In the genomic region with DNA sequence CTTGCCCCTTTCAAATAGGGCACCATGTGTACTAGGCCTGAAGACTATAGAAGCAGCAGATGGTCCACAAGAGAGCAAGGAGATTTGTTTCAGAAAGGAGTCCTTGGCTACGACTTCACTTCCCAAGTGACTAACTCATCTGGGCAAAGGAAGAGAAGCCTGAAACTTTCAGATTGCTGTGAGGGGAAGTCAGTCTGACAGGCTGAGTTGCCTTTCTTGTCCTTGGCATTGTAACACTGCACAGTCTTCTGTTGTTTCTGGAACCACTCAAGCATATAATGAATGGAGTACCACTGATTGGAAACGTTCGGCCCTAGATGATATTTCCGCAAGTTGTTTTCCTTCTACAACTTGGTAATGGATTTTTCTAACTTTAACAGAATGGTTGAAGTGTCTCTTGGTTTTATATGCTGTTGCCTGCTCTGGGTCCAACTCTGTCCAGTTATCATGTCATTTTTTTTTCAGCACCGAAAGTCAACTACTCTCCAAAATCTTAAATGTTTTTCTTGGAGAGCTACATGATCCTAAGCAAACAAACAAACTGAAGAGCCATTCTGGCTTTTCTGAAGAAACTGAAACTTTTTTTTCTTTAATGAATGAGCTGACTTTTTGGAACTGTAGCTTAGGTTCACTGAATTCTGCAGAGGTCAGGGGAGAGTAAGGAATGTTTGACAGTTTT, we compare ENCODE assay signal across 17 cellular contexts.
A peak's percentile ranks its signal among the peaks of the same experiment; 100 is the strongest.
DNase-seq lines count a peak whose midpoint lies in the region; ATAC-seq, FAIRE-seq and TF ChIP-seq lines count a peak whose summit lies in the region.
"Had no signal": no experiment of that assay in that cellular context is flagged by ENCODE, and none has a peak within 500 bp of the region (broad histone marks: within the 10 kb centered on the region; RNA-seq: fewer than 3 reads in every experiment).

No MANE protein-coding gene starts in this region.

- peak overlapping the region; percentile 56 for H3K27ac ChIP-seq in stomach smooth muscle (ENCODE audit: low read length)
- H3K27ac ChIP-seq: colonic mucosa had no signal

- no peaks in the 10 kb centered on the region for H3K27me3 ChIP-seq in bronchial epithelial cell (ENCODE audit: control insufficient read depth, insufficient read depth, low read length)
- H3K27me3 ChIP-seq in stomach smooth muscle (ENCODE audit: control insufficient read depth in 1 of 2, insufficient read depth in 2 of 2, low read length in 2 of 2): no peaks in the 10 kb centered on the region
- H3K27me3 ChIP-seq: colonic mucosa had no signal

- FAIRE-seq in bronchial epithelial cell (lab: Jason Lieb, UNC): no peak
- FAIRE-seq: RCC 7860 had no signal

- H3K4me3 Mint-ChIP-seq in immature natural killer cell: no peak overlapping the region
- H3K4me3 Mint-ChIP-seq: activated naive CD8-positive, alpha-beta T cell treated with anti-CD3 and anti-CD28 coated beads for 36 hours; CD4-positive, CD25-positive, alpha-beta regulatory T cell had no signal

- H3K4me1 ChIP-seq in stomach smooth muscle (ENCODE audit: control insufficient read depth, insufficient read depth, low read length): peaks cover 6% of the 10 kb centered on the region
- H3K4me1 ChIP-seq: colonic mucosa had no signal

- no peaks in the 10 kb centered on the region for H3K9me3 ChIP-seq in stomach smooth muscle (ENCODE audit: control insufficient read depth in 2 of 2, low read length in 2 of 2)
- H3K9me3 ChIP-seq: colonic mucosa had no signal

- peak; percentile 58 for DNase-seq in M059J (ENCODE audit: low read depth)
- peak; percentile 32 for DNase-seq in bronchial epithelial cell (ENCODE audit: low read depth)
- peak; percentile 12 for DNase-seq in iris pigment epithelial cell (ENCODE audit: low read depth)
- DNase-seq in DMS53 treated with DMSO at 0.1 percent for 48 hours (lab: John Stamatoyannopoulos, UW; ENCODE audit: unreplicated experiment): no peak
- DNase-seq in SHP77 treated with DMSO at 0.1 percent for 48 hours (lab: John Stamatoyannopoulos, UW): no peak
- no peak for DNase-seq in immature natural killer cell
- DNase-seq: activated CD4-positive, alpha-beta T cell treated with anti-CD3 and anti-CD28 coated beads for 1 hour; activated naive CD8-positive, alpha-beta T cell treated with anti-CD3 and anti-CD28 coated beads for 36 hours; CD4-positive, CD25-positive, alpha-beta regulatory T cell; colonic mucosa; NCI-H1417; NCI-H510A; stimulated activated naive CD4-positive, alpha-beta T cell treated with Interleukin-2 at 50 U/mL for 16 hours; T-helper 2 cell had no signal

- H3K4me3 ChIP-seq in bronchial epithelial cell (ENCODE audit: low read depth, low read length) (no peak overlapping the region), stomach smooth muscle (ENCODE audit: low read length in 2 of 2) (no peak overlapping the region)
- H3K4me3 ChIP-seq: colonic mucosa had no signal

- H3K36me3 Mint-ChIP-seq in immature natural killer cell: no peaks in the 10 kb centered on the region
- H3K36me3 Mint-ChIP-seq: activated naive CD8-positive, alpha-beta T cell treated with anti-CD3 and anti-CD28 coated beads for 36 hours; CD4-positive, CD25-positive, alpha-beta regulatory T cell had no signal

- no peak overlapping the region for H3K9ac ChIP-seq in stomach smooth muscle (ENCODE audit: low read length in 2 of 2)

- H3K9me3 Mint-ChIP-seq in immature natural killer cell: peaks cover 0 to 9% (median 1%) of the 10 kb centered on the region in 6 donors
- H3K9me3 Mint-ChIP-seq: activated naive CD8-positive, alpha-beta T cell treated with anti-CD3 and anti-CD28 coated beads for 36 hours had no signal

- no peak for ATAC-seq in HG03135 (IDR thresholded peaks at IDR 0.05; ENCODE audit: unreplicated experiment)

- H3K27ac Mint-ChIP-seq in immature natural killer cell: no peak overlapping the region
- H3K27ac Mint-ChIP-seq: activated naive CD8-positive, alpha-beta T cell treated with anti-CD3 and anti-CD28 coated beads for 36 hours; CD4-positive, CD25-positive, alpha-beta regulatory T cell had no signal

- TF ChIP-seq CTCF in bronchial epithelial cell (IDR thresholded peaks at IDR 0.05; ENCODE audit: insufficient read depth, low read length, severe bottlenecking): no peak

- no peaks in the 10 kb centered on the region for H3K36me3 ChIP-seq in bronchial epithelial cell (ENCODE audit: control insufficient read depth, insufficient read depth, low read length)
- no peaks in the 10 kb centered on the region for H3K36me3 ChIP-seq in stomach smooth muscle (ENCODE audit: control insufficient read depth in 2 of 2, insufficient read depth in 2 of 2, low read length in 2 of 2)
- H3K36me3 ChIP-seq: colonic mucosa had no signal

- no peaks in the 10 kb centered on the region for H3K27me3 Mint-ChIP-seq in immature natural killer cell (ENCODE audit: low read depth in 3 of 3)
- H3K27me3 Mint-ChIP-seq: activated naive CD8-positive, alpha-beta T cell treated with anti-CD3 and anti-CD28 coated beads for 36 hours; CD4-positive, CD25-positive, alpha-beta regulatory T cell had no signal

- no peaks in the 10 kb centered on the region for H3K4me1 Mint-ChIP-seq in immature natural killer cell
- H3K4me1 Mint-ChIP-seq: activated naive CD8-positive, alpha-beta T cell treated with anti-CD3 and anti-CD28 coated beads for 36 hours; CD4-positive, CD25-positive, alpha-beta regulatory T cell had no signal

Comparison
In these comparisons a context has a peak if more than half of its experiments do, and no peak if none do; other contexts are left out.
1. DNase-seq: peak in M059J (single experiment), bronchial epithelial cell (single experiment) and iris pigment epithelial cell (single experiment); none in DMS53 treated with DMSO at 0.1 percent for 48 hours (single experiment), SHP77 treated with DMSO at 0.1 percent for 48 hours (single experiment) and immature natural killer cell (0 of 3).